In the genomic region with DNA sequence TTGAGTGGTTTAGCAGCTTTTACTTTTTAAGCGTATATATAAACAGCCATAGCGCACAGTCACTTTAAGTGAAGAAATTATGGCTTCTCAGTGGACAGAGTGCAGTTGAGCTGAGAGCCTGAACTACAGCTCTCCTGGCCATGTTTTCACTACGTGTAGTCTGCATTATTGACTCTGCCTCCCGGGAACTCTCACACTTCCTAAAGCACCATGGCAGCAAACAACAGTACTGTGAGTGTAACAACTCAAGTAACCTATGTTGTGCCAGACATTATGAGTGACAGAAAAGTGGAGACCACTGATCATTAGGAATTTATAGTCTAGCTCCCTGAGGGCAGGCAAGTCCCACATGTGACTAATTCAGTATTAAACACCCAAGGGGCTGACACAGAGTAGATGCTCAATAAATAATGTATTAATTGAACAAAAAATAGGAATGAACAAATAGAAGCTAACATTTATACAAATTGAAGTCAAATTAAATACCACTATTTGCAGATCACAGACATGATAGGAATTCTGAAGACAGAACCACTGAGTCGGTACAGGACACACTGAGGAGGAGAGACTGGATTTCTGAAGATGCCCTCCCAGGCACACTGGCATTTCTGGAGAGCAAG, we compare ENCODE assay signal across 18 cellular contexts.
"Had no signal": no experiment of that assay in that cellular context is flagged by ENCODE, and none has a peak within 500 bp of the region (broad histone marks: within the 10 kb centered on the region; RNA-seq: fewer than 3 reads in every experiment).

No MANE protein-coding gene starts in this region.

- H3K4me3 ChIP-seq: gastrocnemius medialis, ovary, sigmoid colon, stomach, thoracic aorta had no signal

- H3K27me3 ChIP-seq: dorsolateral prefrontal cortex, gastrocnemius medialis, heart left ventricle, ovary, sigmoid colon, stomach had no signal

- ATAC-seq: gastrocnemius medialis, left lobe of liver had no signal

- H3K27ac ChIP-seq: ovary, stomach, thoracic aorta had no signal

- H3K9me3 ChIP-seq: gastrocnemius medialis, heart left ventricle, ovary, sigmoid colon, stomach, thoracic aorta had no signal

- H3K36me3 ChIP-seq: gastrocnemius medialis, ovary, sigmoid colon, thoracic aorta had no signal

- DNase-seq: activated B cell treated with CpG ODN at 0.5 μM for 24 hours; activated CD4-positive, alpha-beta T cell treated with anti-CD3 and anti-CD28 coated beads, Interleukin-2, amount 10 ng/mL, durations not matched to agents 24 days and 14 days; activated CD8-positive, alpha-beta memory T cell treated with anti-CD3 and anti-CD28 coated beads, Interleukin-2, amount 50 U/mL, for 48 hours; activated naive CD8-positive, alpha-beta T cell treated with anti-CD3 and anti-CD28 coated beads, Interleukin-2, amount 10 ng/mL, durations not matched to agents 7 days and 5 days; anterior cingulate cortex; dorsolateral prefrontal cortex; endodermal cell; erythroblast; gastrocnemius medialis; heart left ventricle; nephron progenitor cell; ovary; sigmoid colon; stimulated activated CD4-positive, alpha-beta T cell treated with anti-CD3 and anti-CD28 coated beads, Interleukin-1b, Interleukin-23, amount 100 ng/mL, for 48 hours; stomach; T-helper 2 cell had no signal
